In the genomic region with DNA sequence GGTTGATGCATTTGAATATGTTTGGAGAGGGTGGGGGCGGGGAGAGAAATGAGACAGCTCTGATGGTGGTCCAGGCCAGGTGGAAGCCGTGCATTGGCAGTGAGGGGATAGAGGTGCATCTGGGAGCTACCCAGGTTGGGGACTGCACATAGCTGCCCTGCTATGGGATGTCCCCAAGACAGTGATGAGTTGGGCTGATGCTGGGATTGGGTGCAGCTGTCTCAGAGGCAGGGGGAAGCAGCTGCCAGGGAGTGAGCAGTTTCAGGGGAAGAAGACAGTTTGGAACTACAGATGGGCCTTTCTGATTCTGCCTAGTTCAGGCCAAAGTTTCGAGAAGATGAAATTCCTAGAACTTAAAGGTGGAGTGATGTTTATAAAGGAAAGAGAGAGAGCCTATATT, we compare ENCODE assay signal across 1 cellular context.
TF ChIP-seq lines count a peak whose summit lies in the region.

No MANE protein-coding gene starts in this region.

TF ChIP-seq in GM23338, 12 proteins besides CTCF, POLR2A, EP300 and RAD21 (continued from another document):
- TF ChIP-seq ETS1 (IDR thresholded peaks at IDR 0.05) (no peak), NANOG (IDR thresholded peaks at IDR 0.05; ENCODE audit: borderline replicate concordance) (no peak), ZNF331 (CRISPR knock-in tag; IDR thresholded peaks at IDR 0.05; ENCODE audit: low read depth) (no peak), EZH2 (IDR thresholded peaks at IDR 0.05; ENCODE audit: low read depth, unreplicated experiment) (no peak), POLR2AphosphoS5 (IDR thresholded peaks at IDR 0.05; ENCODE audit: low read depth) (no peak), ZNF114 (CRISPR knock-in tag; IDR thresholded peaks at IDR 0.05) (no peak), ZNF462 (CRISPR knock-in tag; IDR thresholded peaks at IDR 0.05) (no peak), EZH2phosphoT487 (IDR thresholded peaks at IDR 0.05; ENCODE audit: unreplicated experiment) (no peak)
TF ChIP-seq in GM23338: peak in this region for 0.
